In genomic region chr22:50059881-50060262, GRCh38 we compare ENCODE assay signal across 1 cellular context.
TF ChIP-seq lines count a peak whose summit lies in the region.

No MANE protein-coding gene starts in this region.

TF ChIP-seq in WTC11, 78 proteins besides CTCF, POLR2A, EP300 and RAD21:
- TF ChIP-seq, protein P1, sequence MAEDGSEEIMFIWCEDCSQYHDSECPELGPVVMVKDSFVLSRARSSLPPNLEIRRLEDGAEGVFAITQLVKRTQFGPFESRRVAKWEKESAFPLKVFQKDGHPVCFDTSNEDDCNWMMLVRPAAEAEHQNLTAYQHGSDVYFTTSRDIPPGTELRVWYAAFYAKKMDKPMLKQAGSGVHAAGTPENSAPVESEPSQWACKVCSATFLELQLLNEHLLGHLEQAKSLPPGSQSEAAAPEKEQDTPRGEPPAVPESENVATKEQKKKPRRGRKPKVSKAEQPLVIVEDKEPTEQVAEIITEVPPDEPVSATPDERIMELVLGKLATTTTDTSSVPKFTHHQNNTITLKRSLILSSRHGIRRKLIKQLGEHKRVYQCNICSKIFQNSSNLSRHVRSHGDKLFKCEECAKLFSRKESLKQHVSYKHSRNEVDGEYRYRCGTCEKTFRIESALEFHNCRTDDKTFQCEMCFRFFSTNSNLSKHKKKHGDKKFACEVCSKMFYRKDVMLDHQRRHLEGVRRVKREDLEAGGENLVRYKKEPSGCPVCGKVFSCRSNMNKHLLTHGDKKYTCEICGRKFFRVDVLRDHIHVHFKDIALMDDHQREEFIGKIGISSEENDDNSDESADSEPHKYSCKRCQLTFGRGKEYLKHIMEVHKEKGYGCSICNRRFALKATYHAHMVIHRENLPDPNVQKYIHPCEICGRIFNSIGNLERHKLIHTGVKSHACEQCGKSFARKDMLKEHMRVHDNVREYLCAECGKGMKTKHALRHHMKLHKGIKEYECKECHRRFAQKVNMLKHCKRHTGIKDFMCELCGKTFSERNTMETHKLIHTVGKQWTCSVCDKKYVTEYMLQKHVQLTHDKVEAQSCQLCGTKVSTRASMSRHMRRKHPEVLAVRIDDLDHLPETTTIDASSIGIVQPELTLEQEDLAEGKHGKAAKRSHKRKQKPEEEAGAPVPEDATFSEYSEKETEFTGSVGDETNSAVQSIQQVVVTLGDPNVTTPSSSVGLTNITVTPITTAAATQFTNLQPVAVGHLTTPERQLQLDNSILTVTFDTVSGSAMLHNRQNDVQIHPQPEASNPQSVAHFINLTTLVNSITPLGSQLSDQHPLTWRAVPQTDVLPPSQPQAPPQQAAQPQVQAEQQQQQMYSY (CRISPR knock-in tag; IDR thresholded peaks at IDR 0.05), result peak; percentile 52; the same call in 1 of the 2 replicates
- no peak for TF ChIP-seq SOX15 (CRISPR knock-in tag; IDR thresholded peaks at IDR 0.05)
- TF ChIP-seq ETV6 (CRISPR knock-in tag; IDR thresholded peaks at IDR 0.05), result 0 out of 2 replicates have a peak, but pooled peaks have one; percentile 8
